In genomic region chr9:124482431-124483031, GRCh38 we compare ENCODE assay signal across 1 cellular context.
TF ChIP-seq lines count a peak whose summit lies in the region.

No MANE protein-coding gene starts in this region.

TF ChIP-seq in WTC11, 78 proteins besides CTCF, POLR2A, EP300 and RAD21 (continued from another document):
- TF ChIP-seq, protein P1, sequence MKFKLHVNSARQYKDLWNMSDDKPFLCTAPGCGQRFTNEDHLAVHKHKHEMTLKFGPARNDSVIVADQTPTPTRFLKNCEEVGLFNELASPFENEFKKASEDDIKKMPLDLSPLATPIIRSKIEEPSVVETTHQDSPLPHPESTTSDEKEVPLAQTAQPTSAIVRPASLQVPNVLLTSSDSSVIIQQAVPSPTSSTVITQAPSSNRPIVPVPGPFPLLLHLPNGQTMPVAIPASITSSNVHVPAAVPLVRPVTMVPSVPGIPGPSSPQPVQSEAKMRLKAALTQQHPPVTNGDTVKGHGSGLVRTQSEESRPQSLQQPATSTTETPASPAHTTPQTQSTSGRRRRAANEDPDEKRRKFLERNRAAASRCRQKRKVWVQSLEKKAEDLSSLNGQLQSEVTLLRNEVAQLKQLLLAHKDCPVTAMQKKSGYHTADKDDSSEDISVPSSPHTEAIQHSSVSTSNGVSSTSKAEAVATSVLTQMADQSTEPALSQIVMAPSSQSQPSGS (CRISPR knock-in tag; IDR thresholded peaks at IDR 0.05; ENCODE audit: borderline replicate concordance, low read depth), result no peak
- no peak for TF ChIP-seq JAZF1 (CRISPR knock-in tag; IDR thresholded peaks at IDR 0.05)
